11 cellular contexts compared by ENCODE assay signal in the genomic region with DNA sequence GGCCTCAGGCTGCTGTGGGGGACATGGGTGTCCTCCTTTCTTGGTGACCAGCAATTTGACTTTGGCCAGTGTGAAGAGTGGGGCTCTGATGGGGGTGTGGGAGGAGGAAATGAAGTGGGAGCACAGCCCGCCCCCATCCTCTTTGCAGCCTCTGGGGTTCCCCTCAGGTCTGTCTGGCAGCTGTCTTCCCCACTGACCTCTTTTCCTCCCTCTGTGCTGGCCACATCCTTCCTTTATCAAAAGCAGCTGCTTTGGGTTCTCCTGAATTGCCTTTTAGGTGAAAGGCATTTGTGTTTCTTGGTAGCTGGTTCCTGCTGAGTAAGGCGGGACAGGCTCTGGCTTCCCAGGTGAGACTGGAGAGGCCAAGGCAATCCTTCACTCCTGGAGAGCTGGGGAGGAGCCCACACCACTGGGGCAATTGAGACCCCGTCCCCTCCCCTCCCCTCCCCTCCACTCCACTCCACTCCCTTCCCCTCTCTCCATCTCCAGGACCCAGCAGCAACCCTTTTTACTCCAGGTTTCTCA. TPM values are rescaled to one million over a fixed set of nuclear protein-coding genes. Genes with fewer than 3 reads are reported as not detected.
A peak's percentile ranks its signal among the peaks of the same experiment; 100 is the strongest.
DNase-seq lines count a peak whose midpoint lies in the region; ATAC-seq and TF ChIP-seq lines count a peak whose summit lies in the region.
"Had no signal": no experiment of that assay in that cellular context is flagged by ENCODE, and none has a peak within 500 bp of the region (broad histone marks: within the 10 kb centered on the region; RNA-seq: fewer than 3 reads in every experiment).

No MANE protein-coding gene starts in this region.

- H3K27ac Mint-ChIP-seq in activated T-cell treated with anti-CD3 and anti-CD28 coated beads, Interleukin-2, amount 50 U/mL, for 72 hours: no peak overlapping the region

- no peak overlapping the region for H3K27ac ChIP-seq in foreskin keratinocyte

- intact Hi-C loops in mucosa of descending colon (cut with DNase I, micrococcal nuclease): no loop called here

- no peaks in the 10 kb centered on the region for H3K36me3 Mint-ChIP-seq in activated T-cell treated with anti-CD3 and anti-CD28 coated beads, Interleukin-2, amount 50 U/mL, for 72 hours (ENCODE audit: insufficient read depth in 2 of 2)

- ATAC-seq in activated T-cell treated with anti-CD3 and anti-CD28 coated beads, Interleukin-2, amount 50 U/mL, for 72 hours (replicated peaks in 1 of 2): peak; percentile 65 to 79
- ATAC-seq in mucosa of descending colon (peak; percentile 59), foreskin keratinocyte (no peak)

- H3K4me3 Mint-ChIP-seq in activated T-cell treated with anti-CD3 and anti-CD28 coated beads, Interleukin-2, amount 50 U/mL, for 72 hours: peak overlapping the region; percentile 39 to 66

- peaks cover 40% of the 10 kb centered on the region for H3K4me1 Mint-ChIP-seq in activated T-cell treated with anti-CD3 and anti-CD28 coated beads, Interleukin-2, amount 50 U/mL, for 72 hours (ENCODE audit: low read depth)

- TF ChIP-seq POLR2A in erythroblast (IDR thresholded peaks at IDR 0.05; ENCODE audit: low read length): no peak

- H3K27me3 ChIP-seq in foreskin keratinocyte: no peaks in the 10 kb centered on the region

- H3K36me3 ChIP-seq in mucosa of descending colon (ENCODE audit: low read depth): no peaks in the 10 kb centered on the region

- CTCF ChIA-PET in HEK293T (lab: Yijun Ruan, JAX): no interaction called here

- H3K4me1 ChIP-seq in mucosa of descending colon (ENCODE audit: low read depth): no peaks in the 10 kb centered on the region
- peaks cover 28% of the 10 kb centered on the region for H3K4me1 ChIP-seq in foreskin keratinocyte

- H3K9me3 Mint-ChIP-seq in activated T-cell treated with anti-CD3 and anti-CD28 coated beads, Interleukin-2, amount 50 U/mL, for 72 hours: no peaks in the 10 kb centered on the region

- no peak for TF ChIP-seq CTCF in mucosa of descending colon (IDR thresholded peaks at IDR 0.05)
- no peak for TF ChIP-seq CTCF in foreskin keratinocyte (conservative IDR thresholded peaks at IDR 0.05)

- in situ Hi-C loops in KBM-7 (cut with MboI; ENCODE audit: low pct_unique_long_range_greater_than_20kb, low sequenced_read_pairs): no loop called here

- DNase-seq in GF-D8 (lab: John Stamatoyannopoulos, UW) (peak; percentile 47), KBM-7 (peak; percentile 35), mucosa of descending colon (no peak), foreskin keratinocyte (no peak), HPDE6-E6E7 (ENCODE audit: extremely low spot score) (no peak), erythroblast (lab: John Stamatoyannopoulos, UW) (no peak), HEK293T (ENCODE audit: extremely low spot score) (no peak)
- peak; percentile 24 to 30 for DNase-seq in activated T-cell treated with anti-CD3 and anti-CD28 coated beads, Interleukin-2, amount 50 U/mL, for 72 hours
- DNase-seq: DMS153, NCI-H748 treated with DMSO at 0.1 percent for 48 hours had no signal

- peaks cover 6% of the 10 kb centered on the region for H3K27me3 Mint-ChIP-seq in activated T-cell treated with anti-CD3 and anti-CD28 coated beads, Interleukin-2, amount 50 U/mL, for 72 hours (ENCODE audit: low read depth)

- H3K4me3 ChIP-seq in mucosa of descending colon: no peak overlapping the region

- POLR2A ChIA-PET in HEK293T (lab: Yijun Ruan, JAX): interaction anchor here (0.7 kb wide), 1 partner anchor 25 kb away, joined by 3 read pairs; the partner anchor contains the start of gene PCAT6

- no peaks in the 10 kb centered on the region for H3K9me3 ChIP-seq in mucosa of descending colon

TF ChIP-seq in HEK293T, 16 proteins besides CTCF, POLR2A, EP300 and RAD21:
- TF ChIP-seq ZNF384 (IDR thresholded peaks at IDR 0.05) (no peak), HDGF (IDR thresholded peaks at IDR 0.05; ENCODE audit: borderline replicate concordance) (no peak), ELF4 (IDR thresholded peaks at IDR 0.05) (no peak), NFRKB (IDR thresholded peaks at IDR 0.05) (no peak), FOXA1 (IDR thresholded peaks at IDR 0.05) (no peak), LEF1 (IDR thresholded peaks at IDR 0.05; ENCODE audit: borderline replicate concordance) (no peak), SP1 (IDR thresholded peaks at IDR 0.05) (no peak), L3MBTL2 (conservative IDR thresholded peaks at IDR 0.05) (no peak), TARDBP (IDR thresholded peaks at IDR 0.05) (no peak), SUZ12 (IDR thresholded peaks at IDR 0.05) (no peak), BHLHE40 (IDR thresholded peaks at IDR 0.05; ENCODE audit: borderline replicate concordance) (no peak), CTBP1 (IDR thresholded peaks at IDR 0.05; ENCODE audit: borderline replicate concordance) (no peak), FOXK2 (IDR thresholded peaks at IDR 0.05) (no peak), FOXM1 (IDR thresholded peaks at IDR 0.05; ENCODE audit: borderline replicate concordance) (no peak), ARNT (IDR thresholded peaks at IDR 0.05) (no peak)
- TF ChIP-seq, protein P1, sequence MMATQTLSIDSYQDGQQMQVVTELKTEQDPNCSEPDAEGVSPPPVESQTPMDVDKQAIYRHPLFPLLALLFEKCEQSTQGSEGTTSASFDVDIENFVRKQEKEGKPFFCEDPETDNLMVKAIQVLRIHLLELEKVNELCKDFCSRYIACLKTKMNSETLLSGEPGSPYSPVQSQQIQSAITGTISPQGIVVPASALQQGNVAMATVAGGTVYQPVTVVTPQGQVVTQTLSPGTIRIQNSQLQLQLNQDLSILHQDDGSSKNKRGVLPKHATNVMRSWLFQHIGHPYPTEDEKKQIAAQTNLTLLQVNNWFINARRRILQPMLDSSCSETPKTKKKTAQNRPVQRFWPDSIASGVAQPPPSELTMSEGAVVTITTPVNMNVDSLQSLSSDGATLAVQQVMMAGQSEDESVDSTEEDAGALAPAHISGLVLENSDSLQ (IDR thresholded peaks at IDR 0.05): no peak
TF ChIP-seq in HEK293T: peak in this region for 0.

RNA-seq across cellular contexts. Expression of gene PCAT6, which starts 24.9 kb away (rescaled TPM):
- total RNA-seq in activated T-cell treated with anti-CD3 and anti-CD28 coated beads, Interleukin-2, amount 50 U/mL, for 72 hours: 1 to 10 TPM; 1.0 to 1.8 TPM
- 1 to 10 TPM in 2 of 3 donors, under 1 TPM in 1; 0.69 to 1.3 (median 1.0) TPM for total RNA-seq in mucosa of descending colon
- total RNA-seq in foreskin keratinocyte: 0.67 and 1.5 TPM in 2 replicates
- 2.0 and 3.1 TPM in 2 replicates for polyA plus RNA-seq in foreskin keratinocyte
- total RNA-seq: T-helper 1 cell treated with Interleukin-12 subunit alpha and Interleukin-12 subunit beta and Interleukin-4 antibody, amounts not matched to agents 30 ng/mL and 1 ng/mL, for 36 hours had no signal

RNA-seq across cellular contexts. Expression of gene KDM5B, which starts 27.4 kb away (rescaled TPM):
- 10 to 100 TPM; 47.0 to 53.6 TPM for total RNA-seq in activated T-cell treated with anti-CD3 and anti-CD28 coated beads, Interleukin-2, amount 50 U/mL, for 72 hours
- total RNA-seq in mucosa of descending colon: 10 to 100 TPM; 64.7 to 92.7 (median 68.1) TPM
- total RNA-seq in foreskin keratinocyte: 47.9 and 57.2 TPM in 2 replicates
- polyA plus RNA-seq in foreskin keratinocyte: 18.1 and 18.8 TPM in 2 replicates

RNA-seq across cellular contexts. Expression of gene RABIF, which starts 53.3 kb away (rescaled TPM):
- total RNA-seq in activated T-cell treated with anti-CD3 and anti-CD28 coated beads, Interleukin-2, amount 50 U/mL, for 72 hours: 10 to 100 TPM in 1 of 2 donors, 1 to 10 TPM in 1; 8.4 to 10.8 TPM
- total RNA-seq in mucosa of descending colon (10 to 100 TPM; 11.7 to 14.7 (median 11.9) TPM), foreskin keratinocyte (9.4 and 9.6 TPM in 2 replicates)
- 11.1 and 11.3 TPM in 2 replicates for polyA plus RNA-seq in foreskin keratinocyte

Comparison
In these comparisons a context has a peak if more than half of its experiments do, and no peak if none do; other contexts are left out.
1. DNase-seq: peak in GF-D8 (single experiment), KBM-7 (single experiment) and activated T-cell treated with anti-CD3 and anti-CD28 coated beads, Interleukin-2, amount 50 U/mL, for 72 hours (2 of 2); none in mucosa of descending colon (0 of 3), foreskin keratinocyte (0 of 2), HPDE6-E6E7 (single experiment), erythroblast (0 of 2) and HEK293T (single experiment).